Comparison of ENCODE assay signal across 20 cellular contexts in genomic region chr7:918441-919113, GRCh38. TPM values are rescaled to one million over a fixed set of nuclear protein-coding genes. Genes with fewer than 3 reads are reported as not detected.
DNase-seq lines count a peak whose midpoint lies in the region; ATAC-seq and TF ChIP-seq lines count a peak whose summit lies in the region.
"Had no signal": no experiment of that assay in that cellular context is flagged by ENCODE, and none has a peak within 500 bp of the region (broad histone marks: within the 10 kb centered on the region; RNA-seq: fewer than 3 reads in every experiment).

No MANE protein-coding gene starts in this region.

- TF ChIP-seq POLR2A in transverse colon (IDR thresholded peaks at IDR 0.05) = no peak

- no peak overlapping the region for H2AFZ ChIP-seq in neural progenitor cell (replicated peaks)

- intact Hi-C loops in transverse colon (cut with DNase I; ENCODE audit: low total_unique reads) = no loop called here

- H3K27me3 Mint-ChIP-seq in activated naive CD4-positive, alpha-beta T cell treated with anti-CD3 and anti-CD28 coated beads, Interleukin-2, amount 10 ng/mL, durations not matched to agents 7 days and 5 days = peaks cover 10% of the 10 kb centered on the region
- H3K27me3 Mint-ChIP-seq in chondrocyte (ENCODE audit: low read depth) (no peaks in the 10 kb centered on the region), neural progenitor cell (ENCODE audit: insufficient read depth, low read depth) (peaks cover 7% of the 10 kb centered on the region)
- H3K27me3 Mint-ChIP-seq: activated CD8-positive, alpha-beta T cell treated with anti-CD3 and anti-CD28 coated beads for 36 hours; CD4-positive, alpha-beta memory T cell; stimulated activated memory B cell treated with anti-CD40 and anti-IgM and Interleukin-4, amounts not matched to agents 10 μg/mL and 1 μg/mL and 100 μg/mL, for 72 hours had no signal

- 86% methylated on average over 18 of the region's 21 CpGs; no CpG with 5 or more reads in 1 of the 2 donors for WGBS in transverse colon (ENCODE audit: low coverage in 1 of 2), 2 donors

- no peaks in the 10 kb centered on the region for H3K27me3 ChIP-seq in transverse colon
- H3K27me3 ChIP-seq in neural progenitor cell = no peaks in the 10 kb centered on the region

- no peak for ATAC-seq in GM21423 (IDR thresholded peaks at IDR 0.05; ENCODE audit: unreplicated experiment)
- ATAC-seq: activated CD8-positive, alpha-beta T cell treated with anti-CD3 and anti-CD28 coated beads for 36 hours; HCT116; stimulated activated memory B cell treated with anti-CD40 and anti-IgM and Interleukin-4, amounts not matched to agents 10 μg/mL and 1 μg/mL and 100 μg/mL, for 72 hours had no signal

- H3K4me1 Mint-ChIP-seq in activated naive CD4-positive, alpha-beta T cell treated with anti-CD3 and anti-CD28 coated beads, Interleukin-2, amount 10 ng/mL, durations not matched to agents 7 days and 5 days = peaks cover 21% of the 10 kb centered on the region
- H3K4me1 Mint-ChIP-seq in chondrocyte (ENCODE audit: low read depth) = peaks cover 15% of the 10 kb centered on the region
- H3K4me1 Mint-ChIP-seq in neural progenitor cell = peaks cover 22% of the 10 kb centered on the region

- no peak overlapping the region for H3K4me3 Mint-ChIP-seq in activated naive CD4-positive, alpha-beta T cell treated with anti-CD3 and anti-CD28 coated beads, Interleukin-2, amount 10 ng/mL, durations not matched to agents 7 days and 5 days
- H3K4me3 Mint-ChIP-seq in chondrocyte (ENCODE audit: unreplicated experiment) (no peak overlapping the region), neural progenitor cell (no peak overlapping the region)
- H3K4me3 Mint-ChIP-seq: activated CD8-positive, alpha-beta T cell treated with anti-CD3 and anti-CD28 coated beads for 36 hours; brain; stimulated activated memory B cell treated with anti-CD40 and anti-IgM and Interleukin-4, amounts not matched to agents 10 μg/mL and 1 μg/mL and 100 μg/mL, for 72 hours had no signal

- H3K27ac Mint-ChIP-seq in activated naive CD4-positive, alpha-beta T cell treated with anti-CD3 and anti-CD28 coated beads, Interleukin-2, amount 10 ng/mL, durations not matched to agents 7 days and 5 days = no peak overlapping the region
- H3K27ac Mint-ChIP-seq in chondrocyte (ENCODE audit: unreplicated experiment) (no peak overlapping the region), neural progenitor cell (no peak overlapping the region)
- H3K27ac Mint-ChIP-seq: activated CD8-positive, alpha-beta T cell treated with anti-CD3 and anti-CD28 coated beads for 36 hours had no signal

- TF ChIP-seq EP300 in transverse colon (IDR thresholded peaks at IDR 0.05; ENCODE audit: low read depth) = no peak

- no peaks in the 10 kb centered on the region for H3F3A ChIP-seq in neural progenitor cell (ENCODE audit: low read depth)

- H3K4me3 ChIP-seq in transverse colon = no peak overlapping the region
- no peak overlapping the region for H3K4me3 ChIP-seq in neural progenitor cell

- H3K36me3 Mint-ChIP-seq in activated naive CD4-positive, alpha-beta T cell treated with anti-CD3 and anti-CD28 coated beads, Interleukin-2, amount 10 ng/mL, durations not matched to agents 7 days and 5 days = no peaks in the 10 kb centered on the region
- H3K36me3 Mint-ChIP-seq in chondrocyte (ENCODE audit: low read depth) = no peaks in the 10 kb centered on the region
- no peaks in the 10 kb centered on the region for H3K36me3 Mint-ChIP-seq in neural progenitor cell
- H3K36me3 Mint-ChIP-seq: brain; CD4-positive, alpha-beta memory T cell had no signal

- H3K9ac ChIP-seq in neural progenitor cell = no peak overlapping the region

- no peaks in the 10 kb centered on the region for H3K9me3 Mint-ChIP-seq in activated naive CD4-positive, alpha-beta T cell treated with anti-CD3 and anti-CD28 coated beads, Interleukin-2, amount 10 ng/mL, durations not matched to agents 7 days and 5 days
- H3K9me3 Mint-ChIP-seq in chondrocyte (ENCODE audit: low read depth) (no peaks in the 10 kb centered on the region), neural progenitor cell (no peaks in the 10 kb centered on the region)
- H3K9me3 Mint-ChIP-seq: activated CD8-positive, alpha-beta T cell treated with anti-CD3 and anti-CD28 coated beads for 36 hours; CD4-positive, alpha-beta memory T cell; stimulated activated memory B cell treated with anti-CD40 and anti-IgM and Interleukin-4, amounts not matched to agents 10 μg/mL and 1 μg/mL and 100 μg/mL, for 72 hours had no signal

- CTCF ChIA-PET in activated naive CD4-positive, alpha-beta T cell treated with anti-CD3 and anti-CD28 coated beads, Interleukin-2, amount 10 ng/mL, durations not matched to agents 7 days and 5 days (lab: Charles Lee) = no interaction called here

- H3K9me3 ChIP-seq in transverse colon (no peaks in the 10 kb centered on the region), neural progenitor cell (ENCODE audit: low read depth) (no peaks in the 10 kb centered on the region)

- H3K36me3 ChIP-seq in transverse colon (no peaks in the 10 kb centered on the region), neural progenitor cell (no peaks in the 10 kb centered on the region)

- peak; percentile 8 for DNase-seq in activated naive CD4-positive, alpha-beta T cell treated with anti-CD3 and anti-CD28 coated beads, Interleukin-2, amount 10 ng/mL, durations not matched to agents 7 days and 5 days
- DNase-seq in activated naive CD4-positive, alpha-beta T cell treated with Interleukin-2 at 50 U/mL for 16 hours = no peak
- DNase-seq in chondrocyte (ENCODE audit: low spot score) (peak; percentile 68), mesenteric fat pad (ENCODE audit: low spot score) (peak; percentile 59), transverse colon (peak; percentile 7), NCI-H1417 treated with DMSO at 0.1 percent for 48 hours (lab: John Stamatoyannopoulos, UW) (no peak), neural progenitor cell (ENCODE audit: low spot score) (no peak)
- DNase-seq: ACHN; activated CD8-positive, alpha-beta T cell treated with anti-CD3 and anti-CD28 coated beads for 36 hours; activated gamma-delta T cell; midbrain; MM.1S; NCI-H524 treated with DMSO at 0.1 percent for 48 hours; nucleus accumbens; OCI-M1 had no signal

- TF ChIP-seq CTCF in chondrocyte (IDR thresholded peaks at IDR 0.05) (no peak), transverse colon (IDR thresholded peaks at IDR 0.05) (no peak), neural progenitor cell (IDR thresholded peaks at IDR 0.05) (no peak)

- peaks cover 30 to 70% (median 65%) of the 10 kb centered on the region in 4 donors for H3K4me1 ChIP-seq in transverse colon
- no peaks in the 10 kb centered on the region for H3K4me1 ChIP-seq in neural progenitor cell

- H4K20me1 ChIP-seq in neural progenitor cell (ENCODE audit: low read depth) = no peaks in the 10 kb centered on the region

- no peak overlapping the region for H3K4me2 ChIP-seq in neural progenitor cell

- no peaks in the 10 kb centered on the region for H3K79me2 ChIP-seq in neural progenitor cell (ENCODE audit: low read depth)

- in situ Hi-C loops in transverse colon (cut with MboI; ENCODE audit: low pct_ligation_motif_present in 1 of 4, low pct_unique_long_range_greater_than_20kb in 1 of 4, low sequenced_read_pairs in 3 of 4) = no loop called here

- peak overlapping the region in 1 of 4 donors; percentile 29 for H3K27ac ChIP-seq in transverse colon
- no peak overlapping the region for H3K27ac ChIP-seq in neural progenitor cell

RNA-seq across cellular contexts. Expression of gene ADAP1, which starts 35.9 kb away (rescaled TPM):
- total RNA-seq in chondrocyte = 3.9 to 7.0 TPM (median 6.7 TPM) in 3 replicates
- total RNA-seq in mesenteric fat pad = 19.2 TPM
- total RNA-seq in transverse colon = 100 to 1,000 TPM in 3 of 4 donors, 10 to 100 TPM in 1; 84.9 to 360 (median 169) TPM
- total RNA-seq in neural progenitor cell (ENCODE audit: low replicate concordance) = 0.30 and 2.0 TPM in 2 replicates

RNA-seq across cellular contexts. Expression of gene GET4, which starts 42.2 kb away (rescaled TPM):
- 26.8 to 34.7 TPM (median 28.0 TPM) in 3 replicates for total RNA-seq in chondrocyte
- 29.8 TPM for total RNA-seq in mesenteric fat pad
- total RNA-seq in transverse colon = 100 to 1,000 TPM in 2 of 4 donors, 10 to 100 TPM in 2; 49.4 to 116 (median 85.2) TPM
- 17.2 and 35.7 TPM in 2 replicates for total RNA-seq in neural progenitor cell (ENCODE audit: low replicate concordance)

RNA-seq across cellular contexts. Expression of gene COX19, which starts 56.8 kb away (rescaled TPM):
- total RNA-seq in chondrocyte (9.2 to 9.6 TPM (median 9.5 TPM) in 3 replicates), mesenteric fat pad (6.3 TPM), transverse colon (10 to 100 TPM in 3 of 4 donors, 1 to 10 TPM in 1; 8.6 to 30.2 (median 16.9) TPM), neural progenitor cell (ENCODE audit: low replicate concordance) (15.1 and 17.9 TPM in 2 replicates)

Comparison
In these comparisons a context has a peak if more than half of its experiments do, and no peak if none do; other contexts are left out.
1. DNase-seq: peak in activated naive CD4-positive, alpha-beta T cell treated with anti-CD3 and anti-CD28 coated beads, Interleukin-2, amount 10 ng/mL, durations not matched to agents 7 days and 5 days (single experiment), chondrocyte (single experiment), mesenteric fat pad (single experiment) and transverse colon (single experiment); none in activated naive CD4-positive, alpha-beta T cell treated with Interleukin-2 at 50 U/mL for 16 hours (single experiment), NCI-H1417 treated with DMSO at 0.1 percent for 48 hours (single experiment) and neural progenitor cell (single experiment).